Comparison of ENCODE assay signal across 9 cellular contexts in genomic region chr4:89056292-89056952, GRCh38. TPM values are rescaled to one million over a fixed set of nuclear protein-coding genes. Genes with fewer than 3 reads are reported as not detected.
DNase-seq lines count a peak whose midpoint lies in the region; ATAC-seq and TF ChIP-seq lines count a peak whose summit lies in the region.
"Had no signal": no experiment of that assay in that cellular context is flagged by ENCODE, and none has a peak within 500 bp of the region (broad histone marks: within the 10 kb centered on the region; RNA-seq: fewer than 3 reads in every experiment).

No MANE protein-coding gene starts in this region.

- no peaks in the 10 kb centered on the region for H3K79me2 ChIP-seq in MM.1S (ENCODE audit: low read length)

- no peaks in the 10 kb centered on the region for H3K36me3 Mint-ChIP-seq in activated T-cell treated with anti-CD3 and anti-CD28 coated beads, Interleukin-2, amount 50 U/mL, for 24 hours (ENCODE audit: low read depth)

- no peak overlapping the region for H3K27ac Mint-ChIP-seq in activated T-cell treated with anti-CD3 and anti-CD28 coated beads, Interleukin-2, amount 50 U/mL, for 24 hours

- H3K27me3 ChIP-seq in MM.1S (replicated peaks; ENCODE audit: insufficient read depth, low read length), result no peaks in the 10 kb centered on the region

- H3F3A ChIP-seq in MM.1S (ENCODE audit: insufficient read depth, low read length), result no peaks in the 10 kb centered on the region

- intact Hi-C loops in sciatic nerve (cut with DNase I), result no loop called here

- peak overlapping the region; percentile 19; the same call in 1 of the 2 replicates for H3K4me3 ChIP-seq in MM.1S (ENCODE audit: low read length)
- H3K4me3 ChIP-seq in foreskin fibroblast (ENCODE audit: low read depth in 1 of 2, low read length in 2 of 2), result peak overlapping the region; percentile 51 to 67

- no peak overlapping the region for H3K4me3 Mint-ChIP-seq in activated T-cell treated with anti-CD3 and anti-CD28 coated beads, Interleukin-2, amount 50 U/mL, for 24 hours

- TF ChIP-seq CTCF in MM.1S (IDR thresholded peaks at IDR 0.05; ENCODE audit: low read length), result no peak
- no peak for TF ChIP-seq CTCF in foreskin fibroblast (IDR thresholded peaks at IDR 0.05; ENCODE audit: low read depth, low read length)

- H3K9me3 ChIP-seq in MM.1S (replicated peaks; ENCODE audit: insufficient read depth, low read length), result no peaks in the 10 kb centered on the region

- H3K36me3 ChIP-seq in MM.1S (replicated peaks; ENCODE audit: insufficient read depth, low read length), result no peaks in the 10 kb centered on the region

- ATAC-seq in GM18868 (IDR thresholded peaks at IDR 0.05; ENCODE audit: unreplicated experiment) (peak; percentile 25), sciatic nerve (peak; percentile 92)

- no peaks in the 10 kb centered on the region for H3K4me1 ChIP-seq in MM.1S (ENCODE audit: low read length)

- 0 out of 2 replicates have a peak overlapping the region, but pooled peaks have one; percentile 29 for H2AFZ ChIP-seq in MM.1S (ENCODE audit: low read length)

- DNase-seq in MM.1S, result no peak
- DNase-seq in foreskin fibroblast, result no peak
- DNase-seq in sciatic nerve (ENCODE audit: low spot score), result no peak
- DNase-seq in activated CD8-positive, alpha-beta memory T cell treated with anti-CD3 and anti-CD28 coated beads, Interleukin-2, amount 50 U/mL, for 4 hours, result no peak
- DNase-seq in germinal center (ENCODE audit: low spot score), result no peak
- no peak for DNase-seq in activated T-cell treated with anti-CD3 and anti-CD28 coated beads, Interleukin-2, amount 50 U/mL, for 24 hours
- DNase-seq in NOMO-1 treated with DMSO at 0.1 percent for 48 hours (lab: John Stamatoyannopoulos, UW; ENCODE audit: unreplicated experiment), result no peak

- no peak overlapping the region for H3K9ac ChIP-seq in MM.1S (ENCODE audit: low read length)
- H3K9ac ChIP-seq: KMS-11 had no signal

- no peaks in the 10 kb centered on the region for H3K9me2 ChIP-seq in MM.1S (replicated peaks; ENCODE audit: insufficient read depth, low read length)

- peaks cover 36% of the 10 kb centered on the region for H3K4me1 Mint-ChIP-seq in activated T-cell treated with anti-CD3 and anti-CD28 coated beads, Interleukin-2, amount 50 U/mL, for 24 hours (ENCODE audit: low read depth)

- H3K9me3 Mint-ChIP-seq in activated T-cell treated with anti-CD3 and anti-CD28 coated beads, Interleukin-2, amount 50 U/mL, for 24 hours, result peaks cover 11% of the 10 kb centered on the region

- H3K4me2 ChIP-seq in MM.1S (ENCODE audit: low read depth, low read length), result peak overlapping the region; percentile 15; the same call in 1 of the 2 replicates
- H3K4me2 ChIP-seq: KMS-11 had no signal

- peaks cover 20% of the 10 kb centered on the region for H3K27me3 Mint-ChIP-seq in activated T-cell treated with anti-CD3 and anti-CD28 coated beads, Interleukin-2, amount 50 U/mL, for 24 hours

- H4K20me1 ChIP-seq in MM.1S (ENCODE audit: insufficient read depth, low read length), result no peaks in the 10 kb centered on the region

- H3K27ac ChIP-seq in MM.1S (ENCODE audit: low read length), result peak overlapping the region; percentile 32; the same call in 1 of the 2 replicates
- H3K27ac ChIP-seq: KMS-11 had no signal

RNA-seq across cellular contexts. Expression of gene FAM13A, which starts 0.6 kb away (rescaled TPM):
- total RNA-seq in sciatic nerve, result 39.9 TPM

RNA-seq across cellular contexts. Expression of gene TIGD2, which starts 54.9 kb away (rescaled TPM):
- 1.5 TPM for total RNA-seq in sciatic nerve
